ENCODE assay signal across 10 cellular contexts in genomic region chr14:50736932-50737419, GRCh38.
DNase-seq lines count a peak whose midpoint lies in the region; ATAC-seq and TF ChIP-seq lines count a peak whose summit lies in the region.
"Had no signal": no experiment of that assay in that cellular context is flagged by ENCODE, and none has a peak within 500 bp of the region (broad histone marks: within the 10 kb centered on the region; RNA-seq: fewer than 3 reads in every experiment).

No MANE protein-coding gene starts in this region.

- peak; percentile 88 for ATAC-seq in HG03064 (IDR thresholded peaks at IDR 0.05; ENCODE audit: low read depth, unreplicated experiment)
- ATAC-seq in activated naive CD8-positive, alpha-beta T cell treated with anti-CD3 and anti-CD28 coated beads, Interleukin-2, amount 10 ng/mL, durations not matched to agents 7 days and 5 days (ENCODE audit: low read depth): peak; percentile 89

- H3K4me1 ChIP-seq in CD4-positive, alpha-beta memory T cell (ENCODE audit: insufficient read depth, low read length): peaks cover 12% of the 10 kb centered on the region
- peaks cover 0 to 24% of the 10 kb centered on the region in 2 donors for H3K4me1 ChIP-seq in adrenal gland (replicated peaks in 1 of 2)

- H3K36me3 ChIP-seq in CD4-positive, alpha-beta memory T cell (ENCODE audit: insufficient read depth, low read length): peaks cover 55% of the 10 kb centered on the region
- peaks cover 0 to 24% of the 10 kb centered on the region in 2 donors for H3K36me3 ChIP-seq in adrenal gland (replicated peaks in 1 of 2)

- no peak for DNase-seq in CD4-positive, alpha-beta memory T cell
- peak; percentile 30 for DNase-seq in GM19240 (ENCODE audit: insufficient read length, low spot score)
- no peak for DNase-seq in activated naive CD8-positive, alpha-beta T cell treated with anti-CD3 and anti-CD28 coated beads, Interleukin-2, amount 10 ng/mL, durations not matched to agents 7 days and 5 days
- DNase-seq in adrenal gland: no peak
- DNase-seq in T-helper 9 cell: no peak
- no peak for DNase-seq in superior temporal gyrus (ENCODE audit: extremely low spot score)
- DNase-seq in pons (ENCODE audit: low spot score): no peak
- DNase-seq: glutamatergic neuron had no signal

- peaks cover 3 to 9% (median 7%) of the 10 kb centered on the region in 4 donors for H3K4me1 Mint-ChIP-seq in CD4-positive, alpha-beta memory T cell
- peaks cover 23% of the 10 kb centered on the region for H3K4me1 Mint-ChIP-seq in activated naive CD8-positive, alpha-beta T cell treated with anti-CD3 and anti-CD28 coated beads, Interleukin-2, amount 10 ng/mL, durations not matched to agents 7 days and 5 days

- H3K4me3 Mint-ChIP-seq in CD4-positive, alpha-beta memory T cell: no peak overlapping the region
- H3K4me3 Mint-ChIP-seq in activated naive CD8-positive, alpha-beta T cell treated with anti-CD3 and anti-CD28 coated beads, Interleukin-2, amount 10 ng/mL, durations not matched to agents 7 days and 5 days: no peak overlapping the region

- H3K27ac ChIP-seq in CD4-positive, alpha-beta memory T cell (ENCODE audit: low read depth, low read length): no peak overlapping the region
- no peak overlapping the region for H3K27ac ChIP-seq in adrenal gland

- H3K27me3 Mint-ChIP-seq in CD4-positive, alpha-beta memory T cell: no peaks in the 10 kb centered on the region
- no peaks in the 10 kb centered on the region for H3K27me3 Mint-ChIP-seq in activated naive CD8-positive, alpha-beta T cell treated with anti-CD3 and anti-CD28 coated beads, Interleukin-2, amount 10 ng/mL, durations not matched to agents 7 days and 5 days

- H3K9me3 Mint-ChIP-seq in CD4-positive, alpha-beta memory T cell: peaks cover 0 to 2% (median 0%) of the 10 kb centered on the region in 8 donors
- no peaks in the 10 kb centered on the region for H3K9me3 Mint-ChIP-seq in activated naive CD8-positive, alpha-beta T cell treated with anti-CD3 and anti-CD28 coated beads, Interleukin-2, amount 10 ng/mL, durations not matched to agents 7 days and 5 days

- no peak for TF ChIP-seq CTCF in adrenal gland (IDR thresholded peaks at IDR 0.05)

- peak overlapping the region in 6 of 7 donors; percentile 41 to 65 (median 48) for H3K27ac Mint-ChIP-seq in CD4-positive, alpha-beta memory T cell
- H3K27ac Mint-ChIP-seq in activated naive CD8-positive, alpha-beta T cell treated with anti-CD3 and anti-CD28 coated beads, Interleukin-2, amount 10 ng/mL, durations not matched to agents 7 days and 5 days: peak overlapping the region; percentile 82

- peaks cover 46 to 76% of the 10 kb centered on the region in 2 donors for H3K36me3 Mint-ChIP-seq in CD4-positive, alpha-beta memory T cell
- H3K36me3 Mint-ChIP-seq in activated naive CD8-positive, alpha-beta T cell treated with anti-CD3 and anti-CD28 coated beads, Interleukin-2, amount 10 ng/mL, durations not matched to agents 7 days and 5 days: peaks cover 44% of the 10 kb centered on the region

- POLR2A ChIA-PET in CD4-positive, alpha-beta memory T cell (lab: Charles Lee; ENCODE audit: partially characterized antibody): interaction anchor here (0.6 kb wide), 1 partner anchor 1253 kb away, joined by 3 read pairs; no protein-coding TSS in a partner anchor
- POLR2A ChIA-PET in activated naive CD8-positive, alpha-beta T cell treated with anti-CD3 and anti-CD28 coated beads, Interleukin-2, amount 10 ng/mL, durations not matched to agents 7 days and 5 days (lab: Charles Lee): interaction anchor here (1.3 kb wide), 1 partner anchor 10 kb away, joined by 4 read pairs; no protein-coding TSS in a partner anchor

- TF ChIP-seq POLR2A in adrenal gland (IDR thresholded peaks at IDR 0.05): no peak

- WGBS in adrenal gland, 4 donors: 81 to 96% (median 93%) methylated on average over 6 of the region's 6 CpGs

- intact Hi-C loops in CD4-positive, alpha-beta memory T cell (cut with micrococcal nuclease): loop anchor here (5.0 kb wide), 1 partner anchor 125 kb away; no protein-coding TSS in a partner anchor
- intact Hi-C loops in adrenal gland (cut with DNase I): no loop called here

- H3K4me3 ChIP-seq in CD4-positive, alpha-beta memory T cell (ENCODE audit: low read length in 2 of 2): no peak overlapping the region
- H3K4me3 ChIP-seq in adrenal gland: no peak overlapping the region
- H3K4me3 ChIP-seq: skin epidermis had no signal

- no peaks in the 10 kb centered on the region for H3K27me3 ChIP-seq in CD4-positive, alpha-beta memory T cell (ENCODE audit: insufficient read depth, low read length)
- no peaks in the 10 kb centered on the region for H3K27me3 ChIP-seq in adrenal gland

- no peaks in the 10 kb centered on the region for H3K9me3 ChIP-seq in CD4-positive, alpha-beta memory T cell (ENCODE audit: control insufficient read depth in 1 of 2, low read length in 2 of 2)
- no peaks in the 10 kb centered on the region for H3K9me3 ChIP-seq in adrenal gland (replicated peaks in 1 of 3)

- CTCF ChIA-PET in CD4-positive, alpha-beta memory T cell (lab: Charles Lee; ENCODE audit: partially characterized antibody): interaction anchor here (0.7 to 3.2 kb wide), 7 partner anchors 14 to 127 kb away, joined by 3 to 14 read pairs (median 3); no protein-coding TSS in a partner anchor
